Comparison of ENCODE assay signal across 12 cellular contexts in the genomic region with DNA sequence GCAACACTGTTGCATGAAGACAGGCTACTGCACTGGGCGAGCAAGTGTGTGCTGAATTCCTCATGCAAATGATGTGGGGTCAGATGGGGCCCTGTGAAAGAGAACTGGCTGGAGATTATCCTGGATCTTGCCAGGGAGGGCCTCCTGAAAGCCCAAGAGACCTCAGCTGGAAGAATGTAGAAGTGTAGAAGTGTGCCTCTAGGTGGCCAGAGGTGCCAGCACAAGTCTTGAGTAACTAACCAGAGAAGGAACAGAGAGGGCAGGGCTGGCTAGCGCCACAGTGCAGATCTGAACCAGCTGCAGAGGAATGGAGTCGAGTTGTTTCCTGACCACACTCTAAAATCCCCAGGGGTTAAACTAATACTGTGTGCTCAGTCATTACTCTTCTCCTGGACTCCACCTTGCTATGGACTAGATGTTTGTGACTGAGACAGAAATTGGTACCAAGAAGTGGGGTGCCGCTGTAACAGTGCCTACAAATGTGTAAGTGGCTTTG.
DNase-seq lines count a peak whose midpoint lies in the region; ATAC-seq and TF ChIP-seq lines count a peak whose summit lies in the region.
"Had no signal": no experiment of that assay in that cellular context is flagged by ENCODE, and none has a peak within 500 bp of the region (broad histone marks: within the 10 kb centered on the region; RNA-seq: fewer than 3 reads in every experiment).

No MANE protein-coding gene starts in this region.

- TF ChIP-seq CTCF in GM13976 (IDR thresholded peaks at IDR 0.05; ENCODE audit: borderline replicate concordance, control extremely low read depth, extremely low read depth, insufficient read depth, missing control alignments) (peak; percentile 27), esophagus muscularis mucosa (IDR thresholded peaks at IDR 0.05) (no peak)

- H3K4me1 ChIP-seq in NT2/D1 (ENCODE audit: insufficient read depth, insufficient read length) (no peaks in the 10 kb centered on the region), esophagus muscularis mucosa (no peaks in the 10 kb centered on the region)

- WGBS in esophagus muscularis mucosa: 80% methylated on average over 4 of the region's 4 CpGs

- ATAC-seq in GM19463 (IDR thresholded peaks at IDR 0.05; ENCODE audit: unreplicated experiment): peak; percentile 94
- peak; percentile 99 for ATAC-seq in HG03039 (IDR thresholded peaks at IDR 0.05; ENCODE audit: unreplicated experiment)

- H3K27me3 ChIP-seq in NT2/D1 (ENCODE audit: insufficient read depth, insufficient read length) (no peaks in the 10 kb centered on the region), esophagus muscularis mucosa (no peaks in the 10 kb centered on the region)

- H3K9ac ChIP-seq in NT2/D1 (ENCODE audit: insufficient read length, low read depth): no peak overlapping the region

- DNase-seq in GM13976 (ENCODE audit: low spot score) (peak; percentile 55), NT2/D1 (ENCODE audit: low read depth, low spot score) (peak; percentile 23), kidney glomerular epithelial cell (lab: John Stamatoyannopoulos, UW) (no peak), mesenteric fat pad (ENCODE audit: low spot score) (no peak), esophagus muscularis mucosa (ENCODE audit: extremely low spot score) (no peak)
- DNase-seq in stimulated activated CD4-positive, alpha-beta T cell treated with anti-CD3 and anti-CD28 coated beads, Interleukin-15, amount 100 ng/mL, for 24 hours: no peak
- DNase-seq: activated CD4-positive, CD25-positive, alpha-beta regulatory T cell treated with anti-CD3 and anti-CD28 coated beads, Interleukin-2, amount 50 U/mL, for 72 hours; CD8-positive, alpha-beta memory T cell; NCI-H510A; stimulated activated CD4-positive, alpha-beta T cell treated with anti-CD3 and anti-CD28 coated beads, Interleukin-4, amount 100 ng/mL, for 24 hours had no signal

- H3K9me3 ChIP-seq in NT2/D1 (ENCODE audit: insufficient read depth, low read length) (no peaks in the 10 kb centered on the region), esophagus muscularis mucosa (no peaks in the 10 kb centered on the region)

- no peaks in the 10 kb centered on the region for H3K36me3 ChIP-seq in NT2/D1 (ENCODE audit: insufficient read depth, insufficient read length, low read length)
- H3K36me3 ChIP-seq in esophagus muscularis mucosa: no peaks in the 10 kb centered on the region

- intact Hi-C loops in esophagus muscularis mucosa (cut with DNase I): no loop called here

- H3K27ac ChIP-seq in esophagus muscularis mucosa (replicated peaks in 1 of 4): no peak overlapping the region

- H3K4me3 ChIP-seq in NT2/D1 (ENCODE audit: insufficient read length, low read depth) (no peak overlapping the region), esophagus muscularis mucosa (no peak overlapping the region)

- TF ChIP-seq EP300 in esophagus muscularis mucosa (IDR thresholded peaks at IDR 0.05): no peak

- TF ChIP-seq POLR2A in esophagus muscularis mucosa (IDR thresholded peaks at IDR 0.05; ENCODE audit: low read depth): no peak

- in situ Hi-C loops in GM13976 (cut with MboI; ENCODE audit: low sequenced_read_pairs, unreplicated experiment): no loop called here

Comparison
In these comparisons a context has a peak if more than half of its experiments do, and no peak if none do; other contexts are left out.
1. DNase-seq: peak in GM13976 (single experiment) and NT2/D1 (single experiment); none in stimulated activated CD4-positive, alpha-beta T cell treated with anti-CD3 and anti-CD28 coated beads, Interleukin-15, amount 100 ng/mL, for 24 hours (single experiment), kidney glomerular epithelial cell (single experiment), mesenteric fat pad (single experiment) and esophagus muscularis mucosa (single experiment).